ENCODE assay signal across 8 cellular contexts in the genomic region with DNA sequence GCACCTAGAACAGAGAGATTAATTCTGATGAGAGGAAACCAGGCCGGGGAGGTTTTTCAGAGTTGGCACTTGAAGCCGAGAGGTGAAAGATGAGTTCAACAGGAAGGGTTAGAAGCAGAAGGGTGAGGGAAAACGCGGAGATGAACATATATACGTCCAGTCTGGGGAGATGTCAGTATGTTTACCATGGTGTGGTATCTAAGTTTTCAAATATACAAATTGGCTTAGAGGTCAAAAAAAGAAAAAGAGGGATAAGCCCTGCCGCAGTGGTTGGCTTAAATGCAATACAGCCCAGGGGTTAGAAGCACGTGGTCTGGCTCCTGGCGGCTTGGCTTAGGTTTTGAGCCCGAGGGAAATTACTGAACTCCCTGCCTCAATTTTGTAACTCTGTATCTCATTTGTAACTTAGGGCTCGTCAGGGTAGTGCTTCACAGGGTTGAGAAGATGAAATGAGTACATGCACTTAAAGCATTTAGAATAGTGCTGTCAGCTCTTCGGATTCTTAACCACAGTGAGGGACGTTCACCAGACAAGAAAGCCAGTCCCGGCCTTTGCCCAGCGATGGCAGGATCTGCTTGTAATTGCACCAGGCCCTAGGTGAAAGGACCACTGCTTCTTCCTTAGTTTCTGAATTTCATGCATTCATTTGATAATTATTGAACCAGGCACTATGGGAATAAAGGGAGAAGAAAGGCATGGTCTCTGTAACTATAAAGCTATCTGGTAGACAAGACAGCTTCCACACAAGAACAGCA. TPM values are rescaled to one million over a fixed set of nuclear protein-coding genes. Genes with fewer than 3 reads are reported as not detected.
DNase-seq lines count a peak whose midpoint lies in the region; ATAC-seq and TF ChIP-seq lines count a peak whose summit lies in the region.

No MANE protein-coding gene starts in this region.

- no peak overlapping the region for H3K4me3 ChIP-seq in AG04450 (ENCODE audit: low read depth, low read length)
- H3K4me3 ChIP-seq in Loucy (ENCODE audit: low read length, poor library complexity, severe bottlenecking): peak overlapping the region; percentile 73
- H3K4me3 ChIP-seq in brain microvascular endothelial cell (ENCODE audit: low read depth, low read length): no peak overlapping the region

- peaks cover 9% of the 10 kb centered on the region for H3K27me3 ChIP-seq in AG04450 (ENCODE audit: control insufficient read depth, insufficient read depth, low read length)
- H3K27me3 ChIP-seq in Loucy (ENCODE audit: insufficient read depth, low read length, poor library complexity, severe bottlenecking): no peaks in the 10 kb centered on the region
- peaks cover 20% of the 10 kb centered on the region for H3K27me3 ChIP-seq in brain microvascular endothelial cell (replicated peaks)

- H4K20me1 ChIP-seq in Loucy (ENCODE audit: insufficient read depth, low read length, poor library complexity, severe bottlenecking): no peaks in the 10 kb centered on the region

- H3K9me2 ChIP-seq in Loucy (replicated peaks; ENCODE audit: low read depth, low read length): no peaks in the 10 kb centered on the region

- H2AFZ ChIP-seq in Loucy (ENCODE audit: low read length): peak overlapping the region; percentile 47; the same call in 1 of the 2 replicates

- POLR2A ChIA-PET in AG04450 (lab: Yijun Ruan, JAX): interaction anchor here (0.5 kb wide), 1 partner anchor 153 kb away, joined by 3 read pairs; no protein-coding TSS in a partner anchor

- no peak for ATAC-seq in GM21825 (IDR thresholded peaks at IDR 0.05; ENCODE audit: unreplicated experiment)

- CTCF ChIA-PET in AG04450 (lab: Charles Lee): interaction anchor here (1.3 kb wide), 1 partner anchor 174 kb away, joined by 10 read pairs; no protein-coding TSS in a partner anchor

- in situ Hi-C loops in brain microvascular endothelial cell (cut with HindIII; ENCODE audit: low pct_ligation_motif_present, low sequenced_read_pairs): no loop called here
- in situ Hi-C loops in G401 (cut with HindIII; ENCODE audit: low sequenced_read_pairs): no loop called here

- H3K4me2 ChIP-seq in Loucy (ENCODE audit: low read depth, low read length, poor library complexity, severe bottlenecking): peak overlapping the region; percentile 81

- H3K36me3 ChIP-seq in Loucy (ENCODE audit: insufficient read depth, low read length) (no peaks in the 10 kb centered on the region), brain microvascular endothelial cell (replicated peaks) (peaks cover 2% of the 10 kb centered on the region)

- peak overlapping the region; percentile 84 for H3K9ac ChIP-seq in Loucy (ENCODE audit: low read depth, low read length, poor library complexity, severe bottlenecking)

- peaks cover 40% of the 10 kb centered on the region for H3K4me1 ChIP-seq in Loucy (ENCODE audit: insufficient read depth, low read length, poor library complexity, severe bottlenecking)

- no peak for TF ChIP-seq CTCF in AG04450 (IDR thresholded peaks at IDR 0.05; ENCODE audit: low read depth, low read length)
- TF ChIP-seq CTCF in Loucy (conservative IDR thresholded peaks at IDR 0.05; ENCODE audit: low read length): no peak
- TF ChIP-seq CTCF in brain microvascular endothelial cell (IDR thresholded peaks at IDR 0.05; ENCODE audit: low read depth, low read length, missing control alignments): no peak

- no peak for DNase-seq in AG04450 (ENCODE audit: low read depth, low spot score)
- DNase-seq in brain microvascular endothelial cell: no peak
- peak; percentile 34 for DNase-seq in medulla oblongata (ENCODE audit: extremely low spot score)
- peak; percentile 53 for DNase-seq in ureter (ENCODE audit: low spot score)
- no peak for DNase-seq in G401 (ENCODE audit: low spot score)
- no peak for DNase-seq in stimulated activated naive CD4-positive, alpha-beta T cell treated with Interleukin-2 at 50 U/mL for 16 hours (lab: John Stamatoyannopoulos, UW)

- H3K27ac ChIP-seq in AG04450 (ENCODE audit: low read depth, low read length) (peak overlapping the region; percentile 71), brain microvascular endothelial cell (peak overlapping the region; percentile 100)

- H3K79me2 ChIP-seq in Loucy (ENCODE audit: insufficient read depth, low read length): peaks cover 8% of the 10 kb centered on the region

- H3F3A ChIP-seq in Loucy (ENCODE audit: low read depth): peaks cover 26% of the 10 kb centered on the region

- H3K9me3 ChIP-seq in AG04450 (ENCODE audit: control insufficient read depth, insufficient read depth, low read length) (no peaks in the 10 kb centered on the region), Loucy (ENCODE audit: insufficient read depth, low read depth, low read length) (no peaks in the 10 kb centered on the region)

RNA-seq across cellular contexts. Expression of a gene that starts 6.4 kb away (rescaled TPM):
- polyA plus RNA-seq in AG04450 (2011; rRNA removed): 1.3 and 1.9 TPM in 2 replicates
- polyA minus RNA-seq in AG04450 (2011; rRNA and poly(A)+ RNA removed): 3.1 and 4.9 TPM in 2 replicates
- total RNA-seq in ureter: 230 TPM
- total RNA-seq in G401 (2014; rRNA removed; shearing (Covaris generic)): 3.3 and 6.6 TPM in 2 replicates

Comparison
In these comparisons a context has a peak if more than half of its experiments do, and no peak if none do; other contexts are left out.
1. DNase-seq: peak in medulla oblongata (single experiment) and ureter (single experiment); none in AG04450 (single experiment), brain microvascular endothelial cell (single experiment), G401 (single experiment) and stimulated activated naive CD4-positive, alpha-beta T cell treated with Interleukin-2 at 50 U/mL for 16 hours (single experiment).
2. RNA of a gene that starts 6.4 kb away (total RNA-seq): 230 TPM in ureter (single experiment); 3.3 to 6.6 TPM in G401; every median in the first group is over 10 times any median in the second.